Comparison of ENCODE assay signal across 22 cellular contexts in genomic region chr2:112756207-112756606, GRCh38. TPM values are rescaled to one million over a fixed set of nuclear protein-coding genes. Genes with fewer than 3 reads are reported as not detected.
DNase-seq lines count a peak whose midpoint lies in the region; ATAC-seq and TF ChIP-seq lines count a peak whose summit lies in the region.
"Had no signal": no experiment of that assay in that cellular context is flagged by ENCODE, and none has a peak within 500 bp of the region (broad histone marks: within the 10 kb centered on the region; RNA-seq: fewer than 3 reads in every experiment).

No MANE protein-coding gene starts in this region.

- H3K9me3 ChIP-seq in CD8-positive, alpha-beta memory T cell (ENCODE audit: low read length), result no peaks in the 10 kb centered on the region
- H3K9me3 ChIP-seq in PC-3 (ENCODE audit: low read length) (no peaks in the 10 kb centered on the region), hepatocyte (ENCODE audit: low read depth) (no peaks in the 10 kb centered on the region), stomach smooth muscle (ENCODE audit: control insufficient read depth in 2 of 2, low read length in 2 of 2) (no peaks in the 10 kb centered on the region)
- H3K9me3 ChIP-seq: BE2C, MG63 had no signal

- H3K79me2 ChIP-seq in PC-3 (ENCODE audit: low read length) (peaks cover 66% of the 10 kb centered on the region), hepatocyte (peaks cover 4% of the 10 kb centered on the region)

- H3K9ac ChIP-seq in PC-3 (ENCODE audit: low read length) (no peak overlapping the region), stomach smooth muscle (ENCODE audit: low read length in 2 of 2) (no peak overlapping the region)
- H3K9ac ChIP-seq: KMS-11 had no signal

- no peaks in the 10 kb centered on the region for H3K27me3 ChIP-seq in CD8-positive, alpha-beta memory T cell (ENCODE audit: insufficient read depth, low read length, poor library complexity, severe bottlenecking)
- H3K27me3 ChIP-seq in PC-3 (ENCODE audit: low read length), result no peaks in the 10 kb centered on the region
- H3K27me3 ChIP-seq in hepatocyte, result no peaks in the 10 kb centered on the region
- H3K27me3 ChIP-seq in stomach smooth muscle (ENCODE audit: control insufficient read depth in 1 of 2, insufficient read depth in 2 of 2, low read length in 2 of 2), result no peaks in the 10 kb centered on the region
- H3K27me3 ChIP-seq: BE2C, MG63 had no signal

- H3K4me3 Mint-ChIP-seq in CD8-positive, alpha-beta memory T cell, result peak overlapping the region in 2 of 7 donors; percentile 4 to 24
- H3K4me3 Mint-ChIP-seq: CD8-positive, alpha-beta T cell had no signal

- H3K4me2 ChIP-seq in PC-3 (ENCODE audit: low read length) (no peak overlapping the region), hepatocyte (no peak overlapping the region)
- H3K4me2 ChIP-seq: KMS-11 had no signal

- H3K27ac Mint-ChIP-seq in CD8-positive, alpha-beta memory T cell, result peak overlapping the region in 5 of 8 donors; percentile 2 to 49 (median 34)

- POLR2A ChIA-PET in CD8-positive, alpha-beta memory T cell (lab: Charles Lee), result no interaction called here
- POLR2A ChIA-PET in PC-3 (lab: Charles Lee; ENCODE audit: unreplicated experiment), result no interaction called here

- H2AFZ ChIP-seq in PC-3 (ENCODE audit: low read length), result no peak overlapping the region
- H2AFZ ChIP-seq in hepatocyte, result no peak overlapping the region

- H3K9me2 ChIP-seq in PC-3 (replicated peaks; ENCODE audit: low read length), result no peaks in the 10 kb centered on the region
- H3K9me2 ChIP-seq in hepatocyte (replicated peaks; ENCODE audit: insufficient read depth), result no peaks in the 10 kb centered on the region

- no peaks in the 10 kb centered on the region for H3K27me3 Mint-ChIP-seq in CD8-positive, alpha-beta memory T cell

- H3K36me3 Mint-ChIP-seq in CD8-positive, alpha-beta memory T cell, result no peaks in the 10 kb centered on the region
- H3K36me3 Mint-ChIP-seq: CD8-positive, alpha-beta T cell had no signal

- WGBS in hepatocyte (ENCODE audit: low lambda C conversion rate, missing lambda C conversion rate), result 90% methylated on average over 3 of the region's 3 CpGs

- no peaks in the 10 kb centered on the region for H4K20me1 ChIP-seq in PC-3 (ENCODE audit: low read length)
- H4K20me1 ChIP-seq in hepatocyte (ENCODE audit: insufficient read depth, poor library complexity, severe bottlenecking), result no peaks in the 10 kb centered on the region

- no peaks in the 10 kb centered on the region for H3K9me3 Mint-ChIP-seq in CD8-positive, alpha-beta memory T cell
- H3K9me3 Mint-ChIP-seq: CD8-positive, alpha-beta T cell had no signal

- intact Hi-C loops in PC-3 (cut with micrococcal nuclease), result no loop called here

- no peak for DNase-seq in CD8-positive, alpha-beta memory T cell
- DNase-seq in PC-3 (no peak), hepatocyte (ENCODE audit: low spot score) (no peak), NCI-H82 treated with DMSO at 0.1 percent for 48 hours (lab: John Stamatoyannopoulos, UW; ENCODE audit: unreplicated experiment) (no peak), RKO (ENCODE audit: low spot score) (no peak), activated T-cell treated with anti-CD3 and anti-CD28 coated beads for 4 hours (no peak)
- DNase-seq: BE2C; CD8-positive, alpha-beta T cell; DMS79 treated with DMSO at 0.1 percent for 48 hours; GOT3; MG63; NCI-H1092; NCI-H146; NCI-H2081; NCI-H510A treated with DMSO at 0.1 percent for 48 hours; NCI-H82; Right ventricle myocardium superior had no signal

- no peaks in the 10 kb centered on the region for H3K4me1 ChIP-seq in CD8-positive, alpha-beta memory T cell (ENCODE audit: insufficient read depth, low read length)
- H3K4me1 ChIP-seq in PC-3 (ENCODE audit: insufficient read depth, low read length) (no peaks in the 10 kb centered on the region; the same call in 1 of the 2 replicates), hepatocyte (ENCODE audit: insufficient read depth) (peaks cover 32% of the 10 kb centered on the region), stomach smooth muscle (ENCODE audit: control insufficient read depth, insufficient read depth, low read length) (peaks cover 19% of the 10 kb centered on the region)
- H3K4me1 ChIP-seq: BE2C had no signal

- CTCF ChIA-PET in CD8-positive, alpha-beta memory T cell (lab: Charles Lee), result no interaction called here
- CTCF ChIA-PET in PC-3 (lab: Charles Lee), result no interaction called here

- no peaks in the 10 kb centered on the region for H3F3A ChIP-seq in PC-3 (ENCODE audit: low read length, unreplicated experiment)

- no peak for ATAC-seq in PC-3
- ATAC-seq: CD8-positive, alpha-beta T cell had no signal

- H3K4me3 ChIP-seq in CD8-positive, alpha-beta memory T cell (ENCODE audit: low read length), result no peak overlapping the region
- H3K4me3 ChIP-seq in PC-3 (ENCODE audit: low read length), result no peak overlapping the region
- H3K4me3 ChIP-seq in hepatocyte, result no peak overlapping the region
- H3K4me3 ChIP-seq in stomach smooth muscle (ENCODE audit: low read length in 2 of 2), result no peak overlapping the region
- H3K4me3 ChIP-seq: MG63, SK-N-MC had no signal

- no peak overlapping the region for H3K27ac ChIP-seq in CD8-positive, alpha-beta memory T cell (ENCODE audit: low read depth, low read length)
- H3K27ac ChIP-seq in PC-3 (ENCODE audit: low read length) (no peak overlapping the region), hepatocyte (peak overlapping the region; percentile 57), stomach smooth muscle (ENCODE audit: low read length) (peak overlapping the region; percentile 0)
- H3K27ac ChIP-seq: KMS-11, SK-N-MC had no signal

- BruUV-seq in PC-3 (replicated peaks; lab: Mats Ljungman, UMichigan), result TSS peak; percentile 20

- peaks cover 13 to 52% (median 27%) of the 10 kb centered on the region in 3 donors for H3K4me1 Mint-ChIP-seq in CD8-positive, alpha-beta memory T cell

- TF ChIP-seq CTCF in PC-3 (conservative IDR thresholded peaks at IDR 0.05; ENCODE audit: low read depth, low read length), result no peak
- TF ChIP-seq CTCF in hepatocyte (IDR thresholded peaks at IDR 0.05; ENCODE audit: poor library complexity), result no peak

- H3K36me3 ChIP-seq in CD8-positive, alpha-beta memory T cell (ENCODE audit: insufficient read depth, low read length), result no peaks in the 10 kb centered on the region
- H3K36me3 ChIP-seq in PC-3 (ENCODE audit: low read depth, low read length) (peaks cover 82% of the 10 kb centered on the region), hepatocyte (replicated peaks; ENCODE audit: insufficient read depth, low read depth) (no peaks in the 10 kb centered on the region), stomach smooth muscle (ENCODE audit: control insufficient read depth in 2 of 2, insufficient read depth in 2 of 2, low read length in 2 of 2) (no peaks in the 10 kb centered on the region)

RNA-seq across cellular contexts. Expression of gene CKAP2L, which starts 8.2 kb away (rescaled TPM):
- 10 to 100 TPM; 19.1 to 19.6 TPM for total RNA-seq in CD8-positive, alpha-beta memory T cell
- polyA plus RNA-seq in CD8-positive, alpha-beta memory T cell, result not detected
- total RNA-seq in PC-3 (2014; rRNA removed), result 16.0 and 20.7 TPM in 2 replicates
- total RNA-seq in hepatocyte, result 4.3 and 8.1 TPM in 2 replicates
- polyA plus RNA-seq in hepatocyte, result 5.0 and 7.2 TPM in 2 replicates

RNA-seq across cellular contexts. Expression of gene IL1A, which starts 28.1 kb away (rescaled TPM):
- total RNA-seq in CD8-positive, alpha-beta memory T cell, result 1 to 10 TPM; 2.2 to 3.1 TPM
- not detected for polyA plus RNA-seq in CD8-positive, alpha-beta memory T cell
- total RNA-seq in PC-3 (2014; rRNA removed) (0.11 TPM in 1 of 2 replicates, not detected in the other), hepatocyte (2.3 and 3.1 TPM in 2 replicates)
- polyA plus RNA-seq in hepatocyte, result 1.1 and 1.4 TPM in 2 replicates
- total RNA-seq: CD8-positive, alpha-beta T cell; G401; Right ventricle myocardium superior had no signal

RNA-seq across cellular contexts. Expression of gene NT5DC4, which starts 35.4 kb away (rescaled TPM):
- not detected for total RNA-seq in CD8-positive, alpha-beta memory T cell
- not detected for polyA plus RNA-seq in CD8-positive, alpha-beta memory T cell
- total RNA-seq in PC-3 (2014; rRNA removed) (0.04 TPM in 1 of 2 replicates, not detected in the other), hepatocyte (1.2 and 2.7 TPM in 2 replicates)
- polyA plus RNA-seq in hepatocyte, result 0.79 and 2.3 TPM in 2 replicates
- total RNA-seq: CD8-positive, alpha-beta T cell; G401; Right ventricle myocardium superior had no signal
- polyA plus RNA-seq: AG04450 had no signal

Comparison
In these comparisons a context has a peak if more than half of its experiments do, and no peak if none do; other contexts are left out.
1. H3K27ac ChIP-seq: peak in hepatocyte (single experiment) and stomach smooth muscle (single experiment); none in CD8-positive, alpha-beta memory T cell (single experiment) and PC-3 (single experiment).